8 cellular contexts compared by ENCODE assay signal in genomic region chr21:31326478-31327247, GRCh38. TPM values are rescaled to one million over a fixed set of nuclear protein-coding genes. Genes with fewer than 3 reads are reported as not detected.
DNase-seq lines count a peak whose midpoint lies in the region; ATAC-seq and TF ChIP-seq lines count a peak whose summit lies in the region.

No MANE protein-coding gene starts in this region.

- no peaks in the 10 kb centered on the region; the same call in 1 of the 2 replicates for H3F3A ChIP-seq in MM.1S (ENCODE audit: insufficient read depth, low read length)

- peaks cover 14% of the 10 kb centered on the region; the same call in 1 of the 2 replicates for H3K79me2 ChIP-seq in MM.1S (ENCODE audit: low read length)

- no peaks in the 10 kb centered on the region for H4K20me1 ChIP-seq in MM.1S (ENCODE audit: insufficient read depth, low read length)

- intact Hi-C loops in vagina (cut with DNase I), result no loop called here

- H3K9me3 ChIP-seq in MM.1S (replicated peaks; ENCODE audit: insufficient read depth, low read length) (no peaks in the 10 kb centered on the region), vagina (no peaks in the 10 kb centered on the region)

- H3K9ac ChIP-seq in MM.1S (ENCODE audit: low read length), result no peak overlapping the region

- TF ChIP-seq CTCF in MM.1S (IDR thresholded peaks at IDR 0.05; ENCODE audit: low read length) (no peak), vagina (IDR thresholded peaks at IDR 0.05) (no peak)

- peak overlapping the region; percentile 21; the same call in 1 of the 2 replicates for H3K4me2 ChIP-seq in MM.1S (ENCODE audit: low read depth, low read length)

- H3K36me3 ChIP-seq in MM.1S (replicated peaks; ENCODE audit: insufficient read depth, low read length) (no peaks in the 10 kb centered on the region), vagina (no peaks in the 10 kb centered on the region)

- peak overlapping the region; percentile 10; the same call in 1 of the 2 replicates for H3K4me3 ChIP-seq in MM.1S (ENCODE audit: low read length)
- no peak overlapping the region for H3K4me3 ChIP-seq in vagina

- no peaks in the 10 kb centered on the region for H3K9me2 ChIP-seq in MM.1S (replicated peaks; ENCODE audit: insufficient read depth, low read length)

- peak overlapping the region; percentile 36; the same call in 1 of the 2 replicates for H3K27ac ChIP-seq in MM.1S (ENCODE audit: low read length)
- H3K27ac ChIP-seq in vagina, result no peak overlapping the region

- H3K27me3 ChIP-seq in MM.1S (replicated peaks; ENCODE audit: insufficient read depth, low read length) (no peaks in the 10 kb centered on the region), vagina (no peaks in the 10 kb centered on the region)

- TF ChIP-seq POLR2A in vagina (IDR thresholded peaks at IDR 0.05), result no peak

- DNase-seq in EL (peak; percentile 13), MM.1S (peak; percentile 26), vagina (ENCODE audit: extremely low spot score in 2 of 2) (no peak), cerebellar cortex (ENCODE audit: low spot score) (no peak), NCI-H187 (lab: John Stamatoyannopoulos, UW) (no peak)
- peak; percentile 65 to 72 for DNase-seq in activated T-cell treated with anti-CD3 and anti-CD28 coated beads, Interleukin-2, amount 50 U/mL, for 48 hours
- DNase-seq in stimulated activated CD4-positive, alpha-beta T cell treated with anti-CD3 and anti-CD28 coated beads, Interleukin-1b, Interleukin-23, amount 100 ng/mL, for 48 hours, result peak; percentile 77

- H3K4me1 ChIP-seq in MM.1S (ENCODE audit: low read length), result no peaks in the 10 kb centered on the region
- no peaks in the 10 kb centered on the region for H3K4me1 ChIP-seq in vagina

- H2AFZ ChIP-seq in MM.1S (ENCODE audit: low read length), result no peak overlapping the region

- peak; percentile 95 for ATAC-seq in GM21529 (IDR thresholded peaks at IDR 0.05; ENCODE audit: unreplicated experiment)

RNA-seq across cellular contexts. Expression of gene TIAM1, which starts 17.4 kb away (rescaled TPM):
- 41.3 TPM for total RNA-seq in vagina

Comparison
In these comparisons a context has a peak if more than half of its experiments do, and no peak if none do; other contexts are left out.
1. DNase-seq: peak in EL (single experiment), MM.1S (single experiment), activated T-cell treated with anti-CD3 and anti-CD28 coated beads, Interleukin-2, amount 50 U/mL, for 48 hours (2 of 2) and stimulated activated CD4-positive, alpha-beta T cell treated with anti-CD3 and anti-CD28 coated beads, Interleukin-1b, Interleukin-23, amount 100 ng/mL, for 48 hours (single experiment); none in vagina (0 of 2), cerebellar cortex (single experiment) and NCI-H187 (0 of 2).